In the genomic region with DNA sequence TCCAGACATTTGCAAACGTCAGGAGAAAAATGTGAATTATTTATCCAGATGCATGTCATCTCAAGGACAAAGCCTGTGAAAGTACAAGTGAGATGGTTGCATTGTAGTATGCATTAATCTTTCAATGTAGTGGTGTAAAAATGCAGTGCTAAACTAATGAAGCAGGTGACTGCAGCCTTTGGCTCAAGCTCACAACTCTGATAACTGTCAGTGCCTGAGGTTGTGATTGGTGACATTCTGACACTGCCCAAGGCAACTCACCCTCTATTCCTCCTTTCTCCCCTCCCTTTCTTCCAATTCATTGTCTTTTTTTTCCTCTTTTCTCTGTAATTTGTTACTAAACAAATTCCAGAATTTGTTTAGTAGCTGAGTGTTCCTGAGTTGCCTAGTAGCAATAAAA, we compare ENCODE assay signal across 28 cellular contexts.
"Had no signal": no experiment of that assay in that cellular context is flagged by ENCODE, and none has a peak within 500 bp of the region (broad histone marks: within the 10 kb centered on the region; RNA-seq: fewer than 3 reads in every experiment).

No MANE protein-coding gene starts in this region.

- H3K4me3 ChIP-seq: colonic mucosa, esophagus squamous epithelium, gastrocnemius medialis, hepatocyte, left ventricle myocardium inferior, lower lobe of right lung had no signal

- H3K4me2 ChIP-seq: hepatocyte had no signal

- H3K27me3 ChIP-seq: colonic mucosa, esophagus squamous epithelium, gastrocnemius medialis, hepatocyte had no signal

- H3K9me3 ChIP-seq: colonic mucosa, esophagus squamous epithelium, gastrocnemius medialis, left ventricle myocardium inferior, lower lobe of right lung had no signal

- H3K4me1 ChIP-seq: colonic mucosa, esophagus squamous epithelium, gastrocnemius medialis, lower lobe of right lung had no signal

- H3K36me3 ChIP-seq: colonic mucosa had no signal

- DNase-seq: colonic mucosa; cortex of kidney; effector CD8-positive, alpha-beta T cell; effector memory CD8-positive, alpha-beta T cell; endodermal cell; erythroblast; esophagus squamous epithelium; foreskin fibroblast; foreskin melanocyte; gastrocnemius medialis; glutamatergic neuron; head of caudate nucleus; hypothalamus; immature natural killer cell; islet precursor cell; kidney; kidney glomerular epithelial cell; left colon; left ventricle myocardium inferior; lower lobe of right lung; mesenchymal stem cell; midbrain; naive thymus-derived CD4-positive, alpha-beta T cell had no signal

- H3K27ac ChIP-seq: colonic mucosa, epithelial cell of prostate, esophagus squamous epithelium, gastrocnemius medialis, hepatocyte, left ventricle myocardium inferior, lower lobe of right lung had no signal

- FAIRE-seq: endometrium, kidney had no signal

- ATAC-seq: effector memory CD8-positive, alpha-beta T cell; esophagus mucosa; gastrocnemius medialis; left colon; left lobe of liver; lower lobe of right lung; naive thymus-derived CD4-positive, alpha-beta T cell had no signal
